8 cellular contexts compared by ENCODE assay signal in genomic region chr1:1308756-1309524, GRCh38. TPM values are rescaled to one million over a fixed set of nuclear protein-coding genes. Genes with fewer than 3 reads are reported as not detected.
DNase-seq lines count a peak whose midpoint lies in the region; ATAC-seq, FAIRE-seq and TF ChIP-seq lines count a peak whose summit lies in the region.

No MANE protein-coding gene starts in this region.

- FAIRE-seq in GM12892 (lab: Jason Lieb, UNC): no peak

- no peaks in the 10 kb centered on the region for H3K9me3 Mint-ChIP-seq in stimulated activated memory B cell treated with anti-CD40 and anti-IgM and Interleukin-4, amounts not matched to agents 10 μg/mL and 1 μg/mL and 100 μg/mL, for 72 hours

- peak overlapping the region; percentile 83 for H3K4me3 Mint-ChIP-seq in stimulated activated memory B cell treated with anti-CD40 and anti-IgM and Interleukin-4, amounts not matched to agents 10 μg/mL and 1 μg/mL and 100 μg/mL, for 72 hours

- no peak for TF ChIP-seq POLR2A in GM12892 (IDR thresholded peaks at IDR 0.05; ENCODE audit: low read depth, low read length)

- TF ChIP-seq CTCF in HL-60 (IDR thresholded peaks at IDR 0.05; ENCODE audit: insufficient read depth, low read length): no peak

- peaks cover 37% of the 10 kb centered on the region for H3K4me1 ChIP-seq in adipocyte (ENCODE audit: control insufficient read depth, insufficient read depth, low read length)
- H3K4me1 ChIP-seq in iPS-20b (ENCODE audit: insufficient read depth, low read length): peaks cover 15% of the 10 kb centered on the region

- H3K36me3 ChIP-seq in adipocyte (ENCODE audit: control insufficient read depth, insufficient read depth, low read length, severe bottlenecking) (peaks cover 39% of the 10 kb centered on the region), iPS-20b (ENCODE audit: insufficient read depth, low read depth, low read length) (peaks cover 34% of the 10 kb centered on the region)

- ATAC-seq in stimulated activated memory B cell treated with anti-CD40 and anti-IgM and Interleukin-4, amounts not matched to agents 10 μg/mL and 1 μg/mL and 100 μg/mL, for 72 hours: peak; percentile 0
- no peak for ATAC-seq in GM21529 (IDR thresholded peaks at IDR 0.05; ENCODE audit: unreplicated experiment)

- no peaks in the 10 kb centered on the region for H3K27me3 Mint-ChIP-seq in stimulated activated memory B cell treated with anti-CD40 and anti-IgM and Interleukin-4, amounts not matched to agents 10 μg/mL and 1 μg/mL and 100 μg/mL, for 72 hours

- H3K9ac ChIP-seq in adipocyte (ENCODE audit: low read length) (peak overlapping the region; percentile 89), iPS-20b (ENCODE audit: low read depth, low read length) (peak overlapping the region; percentile 63; the same call in 1 of the 2 replicates)

- H3K27me3 ChIP-seq in HL-60 (ENCODE audit: insufficient read depth, poor library complexity, severe bottlenecking) (no peaks in the 10 kb centered on the region), adipocyte (replicated peaks; ENCODE audit: control insufficient read depth, insufficient read depth, low read length) (no peaks in the 10 kb centered on the region), iPS-20b (ENCODE audit: insufficient read depth, low read length) (peaks cover 8% of the 10 kb centered on the region; the same call in 1 of the 2 replicates)

- DNase-seq in activated CD4-positive, alpha-beta T cell treated with anti-CD3 and anti-CD28 coated beads for 48 hours: peak; percentile 36
- no peak for DNase-seq in activated CD4-positive, alpha-beta T cell treated with anti-CD3 and anti-CD28 coated beads, Interleukin-2, amount 50 U/mL, for 1 hour
- DNase-seq in HL-60 (ENCODE audit: low read depth in 1 of 2, low spot score in 1 of 2): peak in 1 of 2 experiments; percentile 58
- DNase-seq in adipocyte (ENCODE audit: low read depth): peak; percentile 49
- no peak for DNase-seq in GM12892 (ENCODE audit: insufficient read length)

- H3K27ac ChIP-seq in HL-60 (replicated peaks): peak overlapping the region; percentile 97
- H3K27ac ChIP-seq in iPS-20b (ENCODE audit: low read length): no peak overlapping the region

- H3K9me3 ChIP-seq in adipocyte (ENCODE audit: control insufficient read depth, low read length) (no peaks in the 10 kb centered on the region), iPS-20b (ENCODE audit: insufficient read depth, low read depth, low read length) (no peaks in the 10 kb centered on the region)

- peak overlapping the region; percentile 75 for H3K27ac Mint-ChIP-seq in stimulated activated memory B cell treated with anti-CD40 and anti-IgM and Interleukin-4, amounts not matched to agents 10 μg/mL and 1 μg/mL and 100 μg/mL, for 72 hours

- peaks cover 36% of the 10 kb centered on the region for H3K4me1 Mint-ChIP-seq in stimulated activated memory B cell treated with anti-CD40 and anti-IgM and Interleukin-4, amounts not matched to agents 10 μg/mL and 1 μg/mL and 100 μg/mL, for 72 hours

- peaks cover 15% of the 10 kb centered on the region for H3K36me3 Mint-ChIP-seq in stimulated activated memory B cell treated with anti-CD40 and anti-IgM and Interleukin-4, amounts not matched to agents 10 μg/mL and 1 μg/mL and 100 μg/mL, for 72 hours

- H3K4me3 ChIP-seq in HL-60 (replicated peaks; ENCODE audit: insufficient read depth, low read length): peak overlapping the region; percentile 89
- peak overlapping the region; percentile 86 for H3K4me3 ChIP-seq in adipocyte (ENCODE audit: low read length)
- peak overlapping the region; percentile 69 for H3K4me3 ChIP-seq in iPS-20b (ENCODE audit: low read length)

RNA-seq across cellular contexts. Expression of gene PUSL1, which starts 0.5 kb away (rescaled TPM):
- 3.1 TPM for polyA plus RNA-seq in GM12892 (2012; ENCODE audit: missing spikeins)

RNA-seq across cellular contexts. Expression of gene ACAP3, which starts 1.2 kb away (rescaled TPM):
- 18.0 TPM for polyA plus RNA-seq in GM12892 (2012; ENCODE audit: missing spikeins)

RNA-seq across cellular contexts. Expression of gene INTS11, which starts 15.5 kb away (rescaled TPM):
- 53.6 TPM for polyA plus RNA-seq in GM12892 (2012; ENCODE audit: missing spikeins)

RNA-seq across cellular contexts. Expression of gene CPTP, which starts 15.7 kb away (rescaled TPM):
- 2.1 TPM for polyA plus RNA-seq in GM12892 (2012; ENCODE audit: missing spikeins)

RNA-seq across cellular contexts. Expression of gene TAS1R3, which starts 22.1 kb away (rescaled TPM):
- 0.17 TPM for polyA plus RNA-seq in GM12892 (2012; ENCODE audit: missing spikeins)

Comparison
In these comparisons a context has a peak if more than half of its experiments do, and no peak if none do; other contexts are left out.
1. DNase-seq: peak in activated CD4-positive, alpha-beta T cell treated with anti-CD3 and anti-CD28 coated beads for 48 hours (single experiment) and adipocyte (single experiment); none in activated CD4-positive, alpha-beta T cell treated with anti-CD3 and anti-CD28 coated beads, Interleukin-2, amount 50 U/mL, for 1 hour (single experiment) and GM12892 (single experiment).
2. Peak in every context shown above with its lines, with median percentiles within 50 percentile points of each other: H3K4me3 ChIP-seq.